ENCODE assay signal across 8 cellular contexts in the genomic region with DNA sequence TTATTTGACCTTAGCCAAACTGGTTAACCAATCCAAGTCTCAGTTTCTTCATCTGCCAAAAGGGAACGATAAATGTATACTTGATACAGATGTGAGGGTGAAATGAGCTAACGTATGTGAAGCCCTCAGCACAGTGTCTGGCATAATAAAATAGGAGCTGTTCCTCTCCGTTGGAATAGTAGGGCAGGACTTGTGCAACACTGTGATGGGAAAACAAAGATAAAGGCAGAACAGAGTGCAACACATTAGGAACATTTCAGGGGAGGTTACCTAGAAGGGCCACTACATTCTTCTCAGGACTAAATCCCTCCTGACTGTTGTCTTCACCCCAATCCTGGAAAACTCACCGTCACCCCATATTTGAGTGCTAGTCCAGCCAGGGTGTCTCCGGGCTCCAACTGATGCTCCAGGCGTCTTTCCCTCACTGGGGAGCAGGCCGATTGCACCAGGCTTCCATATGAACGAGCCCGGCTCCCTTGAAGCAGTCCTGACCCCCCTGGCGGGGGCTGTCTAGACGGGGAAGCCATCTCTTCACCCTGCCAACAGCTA. TPM values are rescaled to one million over a fixed set of nuclear protein-coding genes. Genes with fewer than 3 reads are reported as not detected.
DNase-seq lines count a peak whose midpoint lies in the region; ATAC-seq lines count a peak whose summit lies in the region.

No MANE protein-coding gene starts in this region.

- peak overlapping the region; percentile 64 for H3K27ac ChIP-seq in naive thymus-derived CD4-positive, alpha-beta T cell (ENCODE audit: low read depth, low read length)

- H3K4me3 Mint-ChIP-seq in naive thymus-derived CD4-positive, alpha-beta T cell, result peak overlapping the region; percentile 32 to 99 (median 92)

- H3K4me1 Mint-ChIP-seq in naive thymus-derived CD4-positive, alpha-beta T cell, result peaks cover 36 to 81% (median 61%) of the 10 kb centered on the region in 7 donors

- DNase-seq in AG20443 (ENCODE audit: low spot score) (peak; percentile 62), NT2/D1 (ENCODE audit: low read depth, low spot score) (no peak), NCI-H774 (lab: John Stamatoyannopoulos, UW) (no peak), SW 1271 (lab: John Stamatoyannopoulos, UW) (no peak)
- no peak for DNase-seq in naive thymus-derived CD4-positive, alpha-beta T cell

- H3K27me3 Mint-ChIP-seq in naive thymus-derived CD4-positive, alpha-beta T cell, result peaks cover 0 to 3% (median 0%) of the 10 kb centered on the region in 5 donors

- no peaks in the 10 kb centered on the region for H3K9me3 ChIP-seq in NT2/D1 (ENCODE audit: insufficient read depth, low read length)
- no peaks in the 10 kb centered on the region for H3K9me3 ChIP-seq in endocrine pancreas (ENCODE audit: control insufficient read depth, low read length)
- no peaks in the 10 kb centered on the region for H3K9me3 ChIP-seq in naive thymus-derived CD4-positive, alpha-beta T cell (ENCODE audit: control insufficient read depth in 2 of 3, low read length in 3 of 3)

- H3K4me1 ChIP-seq in NT2/D1 (ENCODE audit: insufficient read depth, insufficient read length), result peaks cover 6% of the 10 kb centered on the region
- peaks cover 9% of the 10 kb centered on the region for H3K4me1 ChIP-seq in endocrine pancreas (ENCODE audit: control insufficient read depth, insufficient read depth, low read length)
- H3K4me1 ChIP-seq in naive thymus-derived CD4-positive, alpha-beta T cell (ENCODE audit: control insufficient read depth in 2 of 2, insufficient read depth in 2 of 2, low read length in 2 of 2), result peaks cover 19 to 26% of the 10 kb centered on the region in 2 donors

- POLR2A ChIA-PET in naive thymus-derived CD4-positive, alpha-beta T cell (lab: Charles Lee), result interaction anchor here (1.0 to 7.8 kb wide), 6 partner anchors 7 to 401 kb away, joined by 3 to 73 read pairs (median 3); a partner anchor contains a TSS

- no peak for ATAC-seq in naive thymus-derived CD4-positive, alpha-beta T cell
- ATAC-seq in GM21360 (IDR thresholded peaks at IDR 0.05; ENCODE audit: unreplicated experiment) (no peak), HG02763 (IDR thresholded peaks at IDR 0.05; ENCODE audit: unreplicated experiment) (no peak)

- CTCF ChIA-PET in naive thymus-derived CD4-positive, alpha-beta T cell (lab: Charles Lee), result interaction anchor here (2.9 kb wide), 1 partner anchor 8 kb away, joined by 16 read pairs; a partner anchor contains a TSS

- H3K27me3 ChIP-seq in NT2/D1 (ENCODE audit: insufficient read depth, insufficient read length) (no peaks in the 10 kb centered on the region), endocrine pancreas (ENCODE audit: control insufficient read depth, insufficient read depth, low read length) (no peaks in the 10 kb centered on the region)
- no peaks in the 10 kb centered on the region for H3K27me3 ChIP-seq in naive thymus-derived CD4-positive, alpha-beta T cell (ENCODE audit: control insufficient read depth in 2 of 2, insufficient read depth in 2 of 2, low read length in 2 of 2)

- peak overlapping the region; percentile 97 for H3K9ac ChIP-seq in NT2/D1 (ENCODE audit: insufficient read length, low read depth)
- H3K9ac ChIP-seq in endocrine pancreas (ENCODE audit: control insufficient read depth, insufficient read depth, low read length), result peak overlapping the region; percentile 85

- peaks cover 52% of the 10 kb centered on the region for H3K36me3 ChIP-seq in NT2/D1 (ENCODE audit: insufficient read depth, insufficient read length, low read length)
- peaks cover 7% of the 10 kb centered on the region for H3K36me3 ChIP-seq in endocrine pancreas (ENCODE audit: control insufficient read depth, insufficient read depth, low read length)
- peaks cover 0 to 26% (median 0%) of the 10 kb centered on the region in 3 experiments for H3K36me3 ChIP-seq in naive thymus-derived CD4-positive, alpha-beta T cell (ENCODE audit: control insufficient read depth in 2 of 3, insufficient read depth in 3 of 3, low read length in 3 of 3)

- peaks cover 0 to 7% (median 0%) of the 10 kb centered on the region in 11 donors for H3K9me3 Mint-ChIP-seq in naive thymus-derived CD4-positive, alpha-beta T cell

- H3K27ac Mint-ChIP-seq in naive thymus-derived CD4-positive, alpha-beta T cell, result peak overlapping the region in 8 of 9 donors; percentile 77 to 99 (median 96)

- intact Hi-C loops in naive thymus-derived CD4-positive, alpha-beta T cell (cut with micrococcal nuclease), result loop anchor here (1.0 to 5.0 kb wide), 12 partner anchors 8 to 447 kb away; a partner anchor contains a TSS

- peak overlapping the region; percentile 96 for H3K4me3 ChIP-seq in NT2/D1 (ENCODE audit: insufficient read length, low read depth)
- peak overlapping the region; percentile 91 for H3K4me3 ChIP-seq in endocrine pancreas (ENCODE audit: control insufficient read depth, insufficient read depth, low read length)
- H3K4me3 ChIP-seq in naive thymus-derived CD4-positive, alpha-beta T cell (ENCODE audit: low read length), result peak overlapping the region; percentile 97

- peaks cover 0 to 45% (median 34%) of the 10 kb centered on the region in 5 donors for H3K36me3 Mint-ChIP-seq in naive thymus-derived CD4-positive, alpha-beta T cell

RNA-seq across cellular contexts. Expression of a gene that starts 0.9 kb away (rescaled TPM):
- 1 to 10 TPM; 1.4 to 3.3 (median 2.3) TPM for total RNA-seq in naive thymus-derived CD4-positive, alpha-beta T cell
- polyA plus RNA-seq in naive thymus-derived CD4-positive, alpha-beta T cell, result under 1 TPM; 0.35 to 0.48 TPM

RNA-seq across cellular contexts. Expression of a gene that starts 1.1 kb away (rescaled TPM):
- total RNA-seq in naive thymus-derived CD4-positive, alpha-beta T cell, result 10 to 100 TPM; 37.1 to 73.1 (median 57.1) TPM
- polyA plus RNA-seq in naive thymus-derived CD4-positive, alpha-beta T cell, result 10 to 100 TPM; 68.1 to 72.3 TPM

RNA-seq across cellular contexts. Expression of a gene that starts 8.4 kb away (rescaled TPM):
- total RNA-seq in naive thymus-derived CD4-positive, alpha-beta T cell, result 10 to 100 TPM in 4 of 5 experiments, 1 to 10 TPM in 1; 3.1 to 59.4 (median 37.6) TPM
- polyA plus RNA-seq in naive thymus-derived CD4-positive, alpha-beta T cell, result 10 to 100 TPM; 17.1 to 77.3 TPM

RNA-seq across cellular contexts. Expression of a gene that starts 11.0 kb away (rescaled TPM):
- total RNA-seq in naive thymus-derived CD4-positive, alpha-beta T cell, result 1 to 10 TPM; 2.5 to 5.4 (median 4.4) TPM
- polyA plus RNA-seq in naive thymus-derived CD4-positive, alpha-beta T cell, result under 1 TPM in 1 of 2 donors, not detected in 1; 0.73 TPM

RNA-seq across cellular contexts. Expression of a gene that starts 18.4 kb away (rescaled TPM):
- 10 to 100 TPM in 2 of 5 experiments, 1 to 10 TPM in 3; 2.5 to 12.4 (median 4.7) TPM for total RNA-seq in naive thymus-derived CD4-positive, alpha-beta T cell
- polyA plus RNA-seq in naive thymus-derived CD4-positive, alpha-beta T cell, result 1 to 10 TPM in 1 of 2 donors, under 1 TPM in 1; 0.56 to 2.6 TPM
